In genomic region chr17:4600563-4600962, GRCh38 we compare ENCODE assay signal across 16 cellular contexts. TPM values are rescaled to one million over a fixed set of nuclear protein-coding genes. Genes with fewer than 3 reads are reported as not detected.
DNase-seq lines count a peak whose midpoint lies in the region; ATAC-seq and TF ChIP-seq lines count a peak whose summit lies in the region.
"Had no signal": no experiment of that assay in that cellular context is flagged by ENCODE, and none has a peak within 500 bp of the region (broad histone marks: within the 10 kb centered on the region; RNA-seq: fewer than 3 reads in every experiment).

No MANE protein-coding gene starts in this region.

- intact Hi-C loops in Right ventricle myocardium superior (cut with DNase I) = no loop called here
- intact Hi-C loops in psoas muscle (cut with DNase I) = loop anchor here in 1 of 2 donors (2.0 kb wide), 1 partner anchor 14 kb away; no protein-coding TSS in a partner anchor

- no peaks in the 10 kb centered on the region for H3K9me3 ChIP-seq in psoas muscle

- no peak overlapping the region for H3K4me3 Mint-ChIP-seq in activated T-cell treated with anti-CD3 and anti-CD28 coated beads, Interleukin-2, amount 50 U/mL, for 72 hours
- H3K4me3 Mint-ChIP-seq in naive thymus-derived CD8-positive, alpha-beta T cell = no peak overlapping the region
- H3K4me3 Mint-ChIP-seq: activated naive CD4-positive, alpha-beta T cell treated with anti-CD3 and anti-CD28 coated beads for 36 hours had no signal

- H3K9me3 Mint-ChIP-seq in activated T-cell treated with anti-CD3 and anti-CD28 coated beads, Interleukin-2, amount 50 U/mL, for 72 hours = no peaks in the 10 kb centered on the region
- H3K9me3 Mint-ChIP-seq in naive thymus-derived CD8-positive, alpha-beta T cell = no peaks in the 10 kb centered on the region

- H3K4me1 Mint-ChIP-seq in activated T-cell treated with anti-CD3 and anti-CD28 coated beads, Interleukin-2, amount 50 U/mL, for 72 hours (ENCODE audit: low read depth) = no peaks in the 10 kb centered on the region
- no peaks in the 10 kb centered on the region for H3K4me1 Mint-ChIP-seq in naive thymus-derived CD8-positive, alpha-beta T cell

- no peak overlapping the region for H3K27ac Mint-ChIP-seq in activated T-cell treated with anti-CD3 and anti-CD28 coated beads, Interleukin-2, amount 50 U/mL, for 72 hours
- H3K27ac Mint-ChIP-seq in naive thymus-derived CD8-positive, alpha-beta T cell = no peak overlapping the region
- H3K27ac Mint-ChIP-seq: activated naive CD4-positive, alpha-beta T cell treated with anti-CD3 and anti-CD28 coated beads for 36 hours had no signal

- peaks cover 87% of the 10 kb centered on the region for H3K4me1 ChIP-seq in psoas muscle

- no peaks in the 10 kb centered on the region for H3K36me3 Mint-ChIP-seq in activated T-cell treated with anti-CD3 and anti-CD28 coated beads, Interleukin-2, amount 50 U/mL, for 72 hours (ENCODE audit: insufficient read depth in 2 of 2)
- no peaks in the 10 kb centered on the region for H3K36me3 Mint-ChIP-seq in naive thymus-derived CD8-positive, alpha-beta T cell

- POLR2A ChIA-PET in naive thymus-derived CD8-positive, alpha-beta T cell (lab: Charles Lee) = no interaction called here

- H3K27me3 ChIP-seq in psoas muscle (ENCODE audit: insufficient read depth in 3 of 3, low read length in 2 of 3) = no peaks in the 10 kb centered on the region

- H3K27ac ChIP-seq in psoas muscle = peak overlapping the region; percentile 84

- H3K4me3 ChIP-seq in psoas muscle = no peak overlapping the region

- TF ChIP-seq CTCF in psoas muscle (IDR thresholded peaks at IDR 0.05) = peak; percentile 24

- DNase-seq in NCI-H1694 treated with DMSO at 0.1 percent for 48 hours (lab: John Stamatoyannopoulos, UW) (peak; percentile 21), NCI-H1694 (lab: John Stamatoyannopoulos, UW) (no peak), Right ventricle myocardium superior (peak; percentile 80), psoas muscle (peak; percentile 82 to 95)
- no peak for DNase-seq in activated T-cell treated with anti-CD3 and anti-CD28 coated beads, Interleukin-2, amount 50 U/mL, for 72 hours
- no peak for DNase-seq in naive thymus-derived CD8-positive, alpha-beta T cell
- DNase-seq: activated naive CD4-positive, alpha-beta T cell treated with anti-CD3 and anti-CD28 coated beads for 36 hours; NCI-H1105; NK-92 treated with Interleukin-12 subunit alpha and Interleukin-12 subunit beta, amount 100 ng/mL, for 24 hours; stimulated activated CD4-positive, alpha-beta T cell treated with anti-CD3 and anti-CD28 coated beads, Interleukin-4, amount 100 ng/mL, for 4 hours had no signal

- 24 to 31% (median 26%) methylated on average over 13 of the region's 13 CpGs for WGBS in psoas muscle, 3 donors

- H3K27me3 Mint-ChIP-seq in activated T-cell treated with anti-CD3 and anti-CD28 coated beads, Interleukin-2, amount 50 U/mL, for 72 hours (ENCODE audit: low read depth) = no peaks in the 10 kb centered on the region
- H3K27me3 Mint-ChIP-seq in naive thymus-derived CD8-positive, alpha-beta T cell = peaks cover 0 to 20% (median 3%) of the 10 kb centered on the region in 5 donors

- H3K36me3 ChIP-seq in psoas muscle (ENCODE audit: insufficient read depth in 1 of 2, low read depth in 1 of 2) = peaks cover 0 to 50% of the 10 kb centered on the region in 2 donors

- ATAC-seq in Right ventricle myocardium superior (ENCODE audit: poor library complexity) (peak; percentile 65), psoas muscle (peak; percentile 65 to 75 (median 66))
- ATAC-seq in activated T-cell treated with anti-CD3 and anti-CD28 coated beads, Interleukin-2, amount 50 U/mL, for 72 hours (replicated peaks in 1 of 2) = no peak
- ATAC-seq in naive thymus-derived CD8-positive, alpha-beta T cell = no peak

RNA-seq across cellular contexts. Expression of gene SMTNL2, which starts 16.2 kb away (rescaled TPM):
- total RNA-seq in Right ventricle myocardium superior (40.4 TPM), psoas muscle (100 to 1,000 TPM; 248 to 524 (median 400) TPM)
- 100 to 1,000 TPM in 2 of 3 donors, 10 to 100 TPM in 1; 20.7 to 318 (median 210) TPM for polyA plus RNA-seq in psoas muscle
- total RNA-seq in activated T-cell treated with anti-CD3 and anti-CD28 coated beads, Interleukin-2, amount 50 U/mL, for 72 hours = not detected
- not detected for total RNA-seq in naive thymus-derived CD8-positive, alpha-beta T cell
- not detected for polyA plus RNA-seq in naive thymus-derived CD8-positive, alpha-beta T cell
- total RNA-seq: activated naive CD4-positive, alpha-beta T cell treated with anti-CD3 and anti-CD28 coated beads for 36 hours; T-helper 1 cell treated with Interleukin-12 subunit alpha and Interleukin-12 subunit beta and Interleukin-4 antibody, amounts not matched to agents 30 ng/mL and 1 ng/mL, for 36 hours had no signal

RNA-seq across cellular contexts. Expression of gene GGT6, which starts 40.2 kb away (rescaled TPM):
- not detected for total RNA-seq in Right ventricle myocardium superior
- not detected for total RNA-seq in psoas muscle
- polyA plus RNA-seq in psoas muscle = under 1 TPM in 1 of 3 donors, not detected in 2; 0.03 TPM
- not detected for total RNA-seq in activated T-cell treated with anti-CD3 and anti-CD28 coated beads, Interleukin-2, amount 50 U/mL, for 72 hours
- not detected for total RNA-seq in naive thymus-derived CD8-positive, alpha-beta T cell
- not detected for polyA plus RNA-seq in naive thymus-derived CD8-positive, alpha-beta T cell
- total RNA-seq: A172; activated naive CD4-positive, alpha-beta T cell treated with anti-CD3 and anti-CD28 coated beads for 36 hours; cerebellum; fibroblast of lung; osteocyte; T-helper 1 cell treated with Interleukin-12 subunit alpha and Interleukin-12 subunit beta and Interleukin-4 antibody, amounts not matched to agents 30 ng/mL and 1 ng/mL, for 36 hours had no signal
- polyA plus RNA-seq: fibroblast of lung had no signal

RNA-seq across cellular contexts. Expression of gene ALOX15, which starts 40.9 kb away (rescaled TPM):
- total RNA-seq in Right ventricle myocardium superior (not detected), psoas muscle (under 1 TPM in 2 of 4 donors, not detected in 2; 0.10 to 0.36 TPM)
- not detected for polyA plus RNA-seq in psoas muscle
- under 1 TPM in 1 of 2 donors, not detected in 1; 0.26 TPM for total RNA-seq in activated T-cell treated with anti-CD3 and anti-CD28 coated beads, Interleukin-2, amount 50 U/mL, for 72 hours
- under 1 TPM; 0.60 TPM for total RNA-seq in naive thymus-derived CD8-positive, alpha-beta T cell
- polyA plus RNA-seq in naive thymus-derived CD8-positive, alpha-beta T cell = not detected
- total RNA-seq: A172; activated naive CD4-positive, alpha-beta T cell treated with anti-CD3 and anti-CD28 coated beads for 36 hours; fibroblast of lung; kidney; osteocyte; T-helper 1 cell treated with Interleukin-12 subunit alpha and Interleukin-12 subunit beta and Interleukin-4 antibody, amounts not matched to agents 30 ng/mL and 1 ng/mL, for 36 hours had no signal
- polyA plus RNA-seq: fibroblast of lung had no signal

RNA-seq across cellular contexts. Expression of gene MYBBP1A, which starts 45.4 kb away (rescaled TPM):
- 18.8 TPM for total RNA-seq in Right ventricle myocardium superior
- 10 to 100 TPM; 31.3 to 63.2 (median 46.3) TPM for total RNA-seq in psoas muscle
- polyA plus RNA-seq in psoas muscle = 10 to 100 TPM; 28.5 to 54.4 (median 35.5) TPM
- total RNA-seq in activated T-cell treated with anti-CD3 and anti-CD28 coated beads, Interleukin-2, amount 50 U/mL, for 72 hours = 10 to 100 TPM; 44.5 to 55.7 TPM
- total RNA-seq in naive thymus-derived CD8-positive, alpha-beta T cell = 10 to 100 TPM; 84.4 to 88.6 TPM
- polyA plus RNA-seq in naive thymus-derived CD8-positive, alpha-beta T cell = 10 to 100 TPM; 14.0 to 45.7 (median 28.7) TPM

Comparison
In these comparisons a context has a peak if more than half of its experiments do, and no peak if none do; other contexts are left out.
1. DNase-seq: peak in NCI-H1694 treated with DMSO at 0.1 percent for 48 hours (single experiment), Right ventricle myocardium superior (single experiment) and psoas muscle (2 of 2); none in NCI-H1694 (single experiment), activated T-cell treated with anti-CD3 and anti-CD28 coated beads, Interleukin-2, amount 50 U/mL, for 72 hours (0 of 2) and naive thymus-derived CD8-positive, alpha-beta T cell (0 of 10).
2. ATAC-seq: peak in Right ventricle myocardium superior (single experiment) and psoas muscle (4 of 4); none in activated T-cell treated with anti-CD3 and anti-CD28 coated beads, Interleukin-2, amount 50 U/mL, for 72 hours (0 of 2) and naive thymus-derived CD8-positive, alpha-beta T cell (0 of 2).
3. RNA of gene SMTNL2, which starts 16.2 kb away (total RNA-seq): 248 to 524 TPM in psoas muscle and 40.4 TPM in Right ventricle myocardium superior (single experiment); not detected in activated T-cell treated with anti-CD3 and anti-CD28 coated beads, Interleukin-2, amount 50 U/mL, for 72 hours and not detected in naive thymus-derived CD8-positive, alpha-beta T cell; every median in the first group is over 10 times any median in the second.